ENCODE assay signal across 1 cellular context in the genomic region with DNA sequence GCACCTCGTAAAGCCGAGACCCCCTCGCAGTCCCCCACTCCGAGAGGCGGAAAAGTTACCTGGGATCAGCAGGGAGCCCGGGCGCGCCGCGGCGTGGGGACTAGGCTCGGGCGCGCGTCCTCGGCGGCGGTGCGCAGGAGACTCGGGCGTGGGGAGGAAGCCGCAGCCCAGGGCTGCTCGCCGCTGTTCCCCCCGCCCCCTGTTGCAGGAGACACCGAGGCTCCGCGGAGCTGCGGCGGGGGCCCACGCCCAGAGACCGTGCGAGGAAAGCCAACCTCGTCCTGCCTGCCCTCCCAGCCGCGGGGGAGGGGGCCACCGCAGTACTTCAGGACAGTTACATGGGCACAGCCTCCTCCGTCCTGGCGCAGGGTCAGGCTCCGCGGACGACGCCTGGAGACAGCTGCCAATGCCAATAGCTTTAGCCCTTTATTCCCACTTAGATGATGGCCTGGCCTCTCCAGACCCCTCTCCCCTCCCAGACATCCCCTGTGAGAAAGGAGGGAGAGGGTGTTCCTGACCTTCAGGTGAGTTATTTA.
A peak's percentile ranks its signal among the peaks of the same experiment; 100 is the strongest.
TF ChIP-seq lines count a peak whose summit lies in the region.

Gene EPB41L3 (minus strand): TSS at position 144 of the 536 bp plus-strand sequence. CDS start 54,814 bp downstream, outside the sequence.

TF ChIP-seq in HEK293, 187 proteins besides CTCF, POLR2A, EP300 and RAD21 (continued from another document):
- TF ChIP-seq OSR2 (tag by site-specific recombination; IDR thresholded peaks at IDR 0.05): no peak
- TF ChIP-seq ZFP41 (tag by site-specific recombination; IDR thresholded peaks at IDR 0.05; ENCODE audit: borderline replicate concordance): no peak
- TF ChIP-seq TRIM28 (IDR thresholded peaks at IDR 0.05; ENCODE audit: borderline replicate concordance, low read length): no peak
- TF ChIP-seq ZNF664 (tag by site-specific recombination; IDR thresholded peaks at IDR 0.05): no peak
- TF ChIP-seq ZNF610 (tag by site-specific recombination; IDR thresholded peaks at IDR 0.05; ENCODE audit: borderline replicate concordance): no peak
- TF ChIP-seq ZNF366 (tag by site-specific recombination; conservative IDR thresholded peaks at IDR 0.05): no peak
- TF ChIP-seq ZBTB7A (tag by site-specific recombination; IDR thresholded peaks at IDR 0.05; ENCODE audit: low read depth): no peak
- TF ChIP-seq ZNF10 (tag by site-specific recombination; IDR thresholded peaks at IDR 0.05): no peak
- no peak for TF ChIP-seq ZNF785 (tag by site-specific recombination; IDR thresholded peaks at IDR 0.05)
- TF ChIP-seq ZNF777 (tag by site-specific recombination; IDR thresholded peaks at IDR 0.05; ENCODE audit: borderline replicate concordance): no peak
- no peak for TF ChIP-seq ZNF518A (tag by site-specific recombination; conservative IDR thresholded peaks at IDR 0.05; ENCODE audit: low read depth)
- TF ChIP-seq ZNF510 (tag by site-specific recombination; IDR thresholded peaks at IDR 0.05; ENCODE audit: insufficient replicate concordance): no peak
- TF ChIP-seq GLIS1 (tag by site-specific recombination; IDR thresholded peaks at IDR 0.05): peak; percentile 28; the same call in 1 of the 2 replicates
- TF ChIP-seq ZNF2 (tag by site-specific recombination; IDR thresholded peaks at IDR 0.05): no peak
- no peak for TF ChIP-seq ZNF791 (tag by site-specific recombination; IDR thresholded peaks at IDR 0.05)
- TF ChIP-seq ZBTB6 (tag by site-specific recombination; IDR thresholded peaks at IDR 0.05): no peak
- TF ChIP-seq TSHZ1 (tag by site-specific recombination; IDR thresholded peaks at IDR 0.05; ENCODE audit: borderline replicate concordance): no peak
- TF ChIP-seq, protein P1, sequence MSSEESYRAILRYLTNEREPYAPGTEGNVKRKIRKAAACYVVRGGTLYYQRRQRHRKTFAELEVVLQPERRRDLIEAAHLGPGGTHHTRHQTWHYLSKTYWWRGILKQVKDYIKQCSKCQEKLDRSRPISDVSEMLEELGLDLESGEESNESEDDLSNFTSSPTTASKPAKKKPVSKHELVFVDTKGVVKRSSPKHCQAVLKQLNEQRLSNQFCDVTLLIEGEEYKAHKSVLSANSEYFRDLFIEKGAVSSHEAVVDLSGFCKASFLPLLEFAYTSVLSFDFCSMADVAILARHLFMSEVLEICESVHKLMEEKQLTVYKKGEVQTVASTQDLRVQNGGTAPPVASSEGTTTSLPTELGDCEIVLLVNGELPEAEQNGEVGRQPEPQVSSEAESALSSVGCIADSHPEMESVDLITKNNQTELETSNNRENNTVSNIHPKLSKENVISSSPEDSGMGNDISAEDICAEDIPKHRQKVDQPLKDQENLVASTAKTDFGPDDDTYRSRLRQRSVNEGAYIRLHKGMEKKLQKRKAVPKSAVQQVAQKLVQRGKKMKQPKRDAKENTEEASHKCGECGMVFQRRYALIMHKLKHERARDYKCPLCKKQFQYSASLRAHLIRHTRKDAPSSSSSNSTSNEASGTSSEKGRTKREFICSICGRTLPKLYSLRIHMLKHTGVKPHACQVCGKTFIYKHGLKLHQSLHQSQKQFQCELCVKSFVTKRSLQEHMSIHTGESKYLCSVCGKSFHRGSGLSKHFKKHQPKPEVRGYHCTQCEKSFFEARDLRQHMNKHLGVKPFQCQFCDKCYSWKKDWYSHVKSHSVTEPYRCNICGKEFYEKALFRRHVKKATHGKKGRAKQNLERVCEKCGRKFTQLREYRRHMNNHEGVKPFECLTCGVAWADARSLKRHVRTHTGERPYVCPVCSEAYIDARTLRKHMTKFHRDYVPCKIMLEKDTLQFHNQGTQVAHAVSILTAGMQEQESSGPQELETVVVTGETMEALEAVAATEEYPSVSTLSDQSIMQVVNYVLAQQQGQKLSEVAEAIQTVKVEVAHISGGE (tag by site-specific recombination; conservative IDR thresholded peaks at IDR 0.05; ENCODE audit: low read depth): 0 out of 2 replicates have a peak, but pooled peaks have one; percentile 24
- TF ChIP-seq ZNF26 (tag by site-specific recombination; IDR thresholded peaks at IDR 0.05): no peak
- TF ChIP-seq INSM2 (tag by site-specific recombination; IDR thresholded peaks at IDR 0.05): no peak
- no peak for TF ChIP-seq ZNF239 (tag by site-specific recombination; IDR thresholded peaks at IDR 0.05)
- TF ChIP-seq, protein P2, sequence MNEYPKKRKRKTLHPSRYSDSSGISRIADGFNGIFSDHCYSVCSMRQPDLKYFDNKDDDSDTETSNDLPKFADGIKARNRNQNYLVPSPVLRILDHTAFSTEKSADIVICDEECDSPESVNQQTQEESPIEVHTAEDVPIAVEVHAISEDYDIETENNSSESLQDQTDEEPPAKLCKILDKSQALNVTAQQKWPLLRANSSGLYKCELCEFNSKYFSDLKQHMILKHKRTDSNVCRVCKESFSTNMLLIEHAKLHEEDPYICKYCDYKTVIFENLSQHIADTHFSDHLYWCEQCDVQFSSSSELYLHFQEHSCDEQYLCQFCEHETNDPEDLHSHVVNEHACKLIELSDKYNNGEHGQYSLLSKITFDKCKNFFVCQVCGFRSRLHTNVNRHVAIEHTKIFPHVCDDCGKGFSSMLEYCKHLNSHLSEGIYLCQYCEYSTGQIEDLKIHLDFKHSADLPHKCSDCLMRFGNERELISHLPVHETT (tag by site-specific recombination; IDR thresholded peaks at IDR 0.05): no peak
- TF ChIP-seq, protein P3, sequence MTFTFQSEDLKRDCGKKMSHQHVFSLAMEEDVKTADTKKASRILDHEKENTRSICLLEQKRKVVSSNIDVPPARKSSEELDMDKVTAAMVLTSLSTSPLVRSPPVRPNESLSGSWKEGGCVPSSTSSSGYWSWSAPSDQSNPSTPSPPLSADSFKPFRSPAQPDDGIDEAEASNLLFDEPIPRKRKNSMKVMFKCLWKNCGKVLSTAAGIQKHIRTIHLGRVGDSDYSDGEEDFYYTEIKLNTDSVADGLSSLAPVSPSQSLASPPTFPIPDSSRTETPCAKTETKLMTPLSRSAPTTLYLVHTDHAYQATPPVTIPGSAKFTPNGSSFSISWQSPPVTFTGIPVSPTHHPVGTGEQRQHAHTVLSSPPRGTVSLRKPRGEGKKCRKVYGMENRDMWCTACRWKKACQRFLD (tag by site-specific recombination; IDR thresholded peaks at IDR 0.05): no peak
